In genomic region chr22:38397189-38398097, GRCh38 we compare ENCODE assay signal across 8 cellular contexts. TPM values are rescaled to one million over a fixed set of nuclear protein-coding genes. Genes with fewer than 3 reads are reported as not detected.
A peak's percentile ranks its signal among the peaks of the same experiment; 100 is the strongest.
DNase-seq lines count a peak whose midpoint lies in the region; ATAC-seq, FAIRE-seq and TF ChIP-seq lines count a peak whose summit lies in the region.

No MANE protein-coding gene starts in this region.

- peak; percentile 36 for ATAC-seq in GM18867 (IDR thresholded peaks at IDR 0.05; ENCODE audit: unreplicated experiment)
- ATAC-seq in HepG2, result peak; percentile 29

- no peaks in the 10 kb centered on the region for H4K20me1 ChIP-seq in HepG2 (ENCODE audit: insufficient read depth, low read length)

- H3K4me3 Mint-ChIP-seq in chondrocyte (ENCODE audit: unreplicated experiment), result peak overlapping the region; percentile 71

- peak overlapping the region; percentile 71 to 96 (median 90) for H3K4me3 ChIP-seq in Peyer's patch
- H3K4me3 ChIP-seq in HepG2 (replicated peaks in 1 of 3; ENCODE audit: insufficient read depth in 1 of 3, low read depth in 2 of 3, low read length in 3 of 3), result peak overlapping the region; percentile 67 to 82 (median 80)
- peak overlapping the region; percentile 89 to 92 for H3K4me3 ChIP-seq in testis

- no peak overlapping the region for H2AFZ ChIP-seq in HepG2 (ENCODE audit: low read length)

- no peak for TF ChIP-seq CTCF in Peyer's patch (IDR thresholded peaks at IDR 0.05)
- TF ChIP-seq CTCF in chondrocyte (IDR thresholded peaks at IDR 0.05), result no peak
- no peak for TF ChIP-seq CTCF in HepG2 (CRISPR knock-in tag; IDR thresholded peaks at IDR 0.05)
- no peak for TF ChIP-seq CTCF in testis (IDR thresholded peaks at IDR 0.05)

- H3K27ac Mint-ChIP-seq in chondrocyte (ENCODE audit: unreplicated experiment), result peak overlapping the region; percentile 69

- no peaks in the 10 kb centered on the region for H3K36me3 ChIP-seq in Peyer's patch
- H3K36me3 ChIP-seq in HepG2 (replicated peaks in 1 of 2; ENCODE audit: control insufficient read depth in 1 of 2, insufficient read depth in 2 of 2, low read length in 2 of 2), result no peaks in the 10 kb centered on the region
- no peaks in the 10 kb centered on the region for H3K36me3 ChIP-seq in testis (ENCODE audit: low read depth, missing control alignments)

- WGBS in HepG2 (ENCODE audit: low lambda C conversion rate), result 11% methylated on average over 20 of the region's 61 CpGs
- 23 to 29% methylated on average over 37 to 43 of the region's 61 CpGs for WGBS in testis, 2 donors

- H3K4me2 ChIP-seq in HepG2 (ENCODE audit: low read depth, low read length), result peak overlapping the region; percentile 66

- no peak for TF ChIP-seq EP300 in HepG2 (IDR thresholded peaks at IDR 0.05; ENCODE audit: low read depth in 2 of 2, low read length in 2 of 2)
- no peak for TF ChIP-seq EP300 in HepG2 (CRISPR knock-in tag; IDR thresholded peaks at IDR 0.05; ENCODE audit: borderline replicate concordance)

- POLR2A ChIA-PET in HepG2 (lab: Yijun Ruan, JAX), result interaction anchor here (1.1 to 1.5 kb wide), 2 partner anchors 286 to 345 kb away, joined by 3 to 4 read pairs; no protein-coding TSS in a partner anchor

- H3K27me3 ChIP-seq in Peyer's patch, result no peaks in the 10 kb centered on the region
- H3K27me3 ChIP-seq in HepG2 (ENCODE audit: control insufficient read depth in 1 of 2, insufficient read depth in 2 of 2, low read length in 2 of 2), result no peaks in the 10 kb centered on the region
- H3K27me3 ChIP-seq in testis, result no peaks in the 10 kb centered on the region

- H3K4me1 Mint-ChIP-seq in chondrocyte (ENCODE audit: low read depth), result peaks cover 50% of the 10 kb centered on the region

- no peaks in the 10 kb centered on the region for H3K9me3 Mint-ChIP-seq in chondrocyte (ENCODE audit: low read depth)

- no peak for TF ChIP-seq RAD21 in HepG2 (CRISPR knock-in tag; IDR thresholded peaks at IDR 0.05)

- H3K27ac ChIP-seq in Peyer's patch, result peak overlapping the region; percentile 90 to 98 (median 94)
- peak overlapping the region; percentile 48 for H3K27ac ChIP-seq in HepG2 (ENCODE audit: extremely low read length, insufficient read depth, low read length)
- H3K27ac ChIP-seq in testis, result peak overlapping the region; percentile 86 to 93

- intact Hi-C loops in HepG2 (cut with micrococcal nuclease; ENCODE audit: unreplicated experiment), result no loop called here
- intact Hi-C loops in testis (cut with DNase I; ENCODE audit: low total_unique reads), result no loop called here

- in situ Hi-C loops in ACHN (cut with HindIII; ENCODE audit: low pct_ligation_motif_present, low pct_unique_long_range_greater_than_20kb, low sequenced_read_pairs), result no loop called here
- in situ Hi-C loops in HepG2 (cut with HindIII; ENCODE audit: extremely low pct_ligation_motif_present, low pct_unique_long_range_greater_than_20kb), result no loop called here

- no peaks in the 10 kb centered on the region for H3K27me3 Mint-ChIP-seq in chondrocyte (ENCODE audit: low read depth)

- peak overlapping the region; percentile 68 for H3K9ac ChIP-seq in HepG2 (ENCODE audit: insufficient read depth, low read depth, low read length)

- H3K9me3 ChIP-seq in Peyer's patch (no peaks in the 10 kb centered on the region), HepG2 (ENCODE audit: low read length) (no peaks in the 10 kb centered on the region), testis (no peaks in the 10 kb centered on the region)

- no peaks in the 10 kb centered on the region for H3K36me3 Mint-ChIP-seq in chondrocyte (ENCODE audit: low read depth)

- TF ChIP-seq POLR2A in Peyer's patch (IDR thresholded peaks at IDR 0.05) (no peak), HepG2 (IDR thresholded peaks at IDR 0.05; ENCODE audit: insufficient read depth in 1 of 2, low read depth in 2 of 2, low read length in 2 of 2) (no peak), testis (IDR thresholded peaks at IDR 0.05) (no peak)

- H3K4me1 ChIP-seq in Peyer's patch, result peaks cover 0 to 21% (median 8%) of the 10 kb centered on the region in 4 donors
- peaks cover 55% of the 10 kb centered on the region for H3K4me1 ChIP-seq in HepG2 (ENCODE audit: insufficient read depth, low read length)
- H3K4me1 ChIP-seq in testis, result no peaks in the 10 kb centered on the region

- H3K79me2 ChIP-seq in HepG2 (ENCODE audit: insufficient read depth, low read length), result peaks cover 19% of the 10 kb centered on the region

- DNase-seq in ACHN, result peak; percentile 60
- DNase-seq in Peyer's patch, result peak; percentile 42 to 67 (median 56)
- no peak for DNase-seq in chondrocyte (ENCODE audit: low spot score)
- no peak for DNase-seq in HepG2 (ENCODE audit: low spot score)
- no peak for DNase-seq in testis
- DNase-seq in HCEC 1CT, result no peak
- no peak for DNase-seq in superior temporal gyrus (ENCODE audit: extremely low spot score)

- BruUV-seq in HepG2 (replicated peaks; lab: Mats Ljungman, UMichigan), result TSS peak; percentile 40

- CTCF ChIA-PET in HepG2 (lab: Yijun Ruan, JAX; ENCODE audit: low intra/inter-chr PET ratio, low total read pairs), result no interaction called here

- no peak for FAIRE-seq in HepG2 (lab: Jason Lieb, UNC)

TF ChIP-seq in HepG2, 621 proteins besides CTCF, POLR2A, EP300 and RAD21 (continues in another document):
- TF ChIP-seq ZNF251 (CRISPR knock-in tag; IDR thresholded peaks at IDR 0.05) (no peak), RBFOX2 (IDR thresholded peaks at IDR 0.05; ENCODE audit: low read depth, low read length) (0 out of 2 replicates have a peak, but pooled peaks have one; percentile 24), MED1 (CRISPR knock-in tag; IDR thresholded peaks at IDR 0.05) (no peak), GABPB1 (CRISPR knock-in tag; IDR thresholded peaks at IDR 0.05) (no peak), ZBTB10 (CRISPR knock-in tag; IDR thresholded peaks at IDR 0.05; ENCODE audit: borderline replicate concordance) (no peak), TCF7 (IDR thresholded peaks at IDR 0.05; ENCODE audit: low read depth) (no peak), ZNF777 (CRISPR knock-in tag; IDR thresholded peaks at IDR 0.05) (peak; percentile 53)

RNA-seq across cellular contexts. Expression of gene KCNJ4, which starts 57.6 kb away (rescaled TPM):
- total RNA-seq in Peyer's patch (not detected), chondrocyte (0.27 to 0.33 TPM (median 0.27 TPM) in 3 replicates), HepG2 (2016; rRNA removed; fragmentation: Illumina TruSeq; extraction: Trizol) (not detected in 2 replicates), testis (1 to 10 TPM; 1.7 to 3.0 TPM)
- total RNA-seq in HepG2 (2016; cell fraction: cytosol; rRNA removed; fragmentation: Illumina TruSeq; extraction: Trizol; ENCODE audit: low read depth), result not detected in 2 replicates
- not detected in 2 replicates for total RNA-seq in HepG2 (2016; cell fraction: insoluble cytoplasmic fraction; rRNA removed; fragmentation: Illumina TruSeq; extraction: Trizol)
- total RNA-seq in HepG2 (2016; cell fraction: membrane; rRNA removed; fragmentation: Illumina TruSeq; extraction: Trizol), result not detected in 2 replicates
- total RNA-seq in HepG2 (2016; cell fraction: nucleus; rRNA removed; fragmentation: Illumina TruSeq; extraction: Trizol), result not detected in 2 replicates
- polyA plus RNA-seq in HepG2 (2011; rRNA removed) (not detected in 2 replicates), testis (ENCODE audit: insufficient read depth, low read depth, low replicate concordance) (1.7 TPM)
- polyA plus RNA-seq in HepG2 (2011; cell fraction: cytosol; rRNA removed), result 0.03 TPM in 1 of 2 replicates, not detected in the other
- polyA plus RNA-seq in HepG2 (2011; cell fraction: nucleus; rRNA removed), result not detected in 2 replicates
- not detected in 2 replicates for polyA plus RNA-seq in HepG2 (2012)
- polyA plus RNA-seq in HepG2 (2016; cell fraction: cytosol; fragmentation: Illumina TruSeq; extraction: Trizol; ENCODE audit: low read depth), result not detected in 2 replicates
- polyA plus RNA-seq in HepG2 (2016; cell fraction: insoluble cytoplasmic fraction; fragmentation: Illumina TruSeq; extraction: Trizol; ENCODE audit: low read depth), result not detected in 2 replicates
- polyA plus RNA-seq in HepG2 (2016; cell fraction: membrane; fragmentation: Illumina TruSeq; extraction: Trizol; ENCODE audit: low read depth), result not detected in 2 replicates
- not detected in 2 replicates for polyA plus RNA-seq in HepG2 (2016; cell fraction: nucleus; fragmentation: Illumina TruSeq; extraction: Trizol; ENCODE audit: insufficient read depth, low read depth)
- not detected in 2 replicates for polyA minus RNA-seq in HepG2 (2011; rRNA and poly(A)+ RNA removed; ENCODE audit: low replicate concordance)
- not detected in 2 replicates for polyA minus RNA-seq in HepG2 (2011; cell fraction: cytosol; rRNA and poly(A)+ RNA removed)
- not detected in 2 replicates for polyA minus RNA-seq in HepG2 (2011; cell fraction: nucleus; rRNA and poly(A)+ RNA removed)

Comparison
In these comparisons a context has a peak if more than half of its experiments do, and no peak if none do; other contexts are left out.
1. DNase-seq: peak in ACHN (single experiment) and Peyer's patch (3 of 3); none in chondrocyte (single experiment), HepG2 (single experiment), testis (single experiment), HCEC 1CT (single experiment) and superior temporal gyrus (single experiment).
2. Peak in every context shown above with its lines, with median percentiles within 50 percentile points of each other: H3K27ac ChIP-seq and H3K4me3 ChIP-seq.